In the genomic region with DNA sequence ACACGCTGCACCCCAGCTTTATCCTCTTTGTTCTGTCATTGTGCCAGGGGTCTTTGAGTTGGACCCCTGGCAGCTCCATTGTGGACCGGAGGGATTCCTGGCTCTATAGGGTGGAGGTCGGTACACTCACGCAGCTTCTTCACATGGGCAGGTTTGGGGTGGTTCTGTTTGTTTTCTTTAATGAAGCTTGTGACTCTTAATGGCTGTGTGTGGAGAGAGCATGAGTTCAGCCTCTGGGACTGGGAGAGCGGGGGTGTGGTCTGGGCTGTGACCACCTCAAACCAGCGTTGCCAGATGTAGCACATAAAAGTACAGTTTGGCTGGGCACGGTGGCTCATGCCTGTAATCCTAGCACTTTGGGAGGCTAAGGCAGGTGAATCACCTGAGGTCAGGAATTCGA, we compare ENCODE assay signal across 32 cellular contexts. TPM values are rescaled to one million over a fixed set of nuclear protein-coding genes. Genes with fewer than 3 reads are reported as not detected.
DNase-seq lines count a peak whose midpoint lies in the region; ATAC-seq and TF ChIP-seq lines count a peak whose summit lies in the region.
"Had no signal": no experiment of that assay in that cellular context is flagged by ENCODE, and none has a peak within 500 bp of the region (broad histone marks: within the 10 kb centered on the region; RNA-seq: fewer than 3 reads in every experiment).

No MANE protein-coding gene starts in this region.

- no peaks in the 10 kb centered on the region for H3K27me3 ChIP-seq in left ventricle myocardium inferior (ENCODE audit: low read depth)
- H3K27me3 ChIP-seq: body of pancreas, tibial nerve had no signal

- H3K9me3 Mint-ChIP-seq in stimulated activated effector memory CD8-positive, alpha-beta T cell treated with anti-CD3 and anti-CD28 coated beads, Interleukin-12 subunit alpha, Interleukin-12 subunit beta, amount 100 ng/mL, for 72 hours: no peaks in the 10 kb centered on the region
- H3K9me3 Mint-ChIP-seq: activated CD4-positive, alpha-beta memory T cell treated with anti-CD3 and anti-CD28 coated beads, Interleukin-2, amount 10 ng/mL, durations not matched to agents 7 days and 5 days; activated naive CD8-positive, alpha-beta T cell treated with anti-CD3 and anti-CD28 coated beads, Interleukin-2, amount 10 ng/mL, durations not matched to agents 7 days and 5 days; effector memory CD8-positive, alpha-beta T cell had no signal

- intact Hi-C loops in left ventricle myocardium inferior (cut with micrococcal nuclease) (loop anchor here (5.0 kb wide), 1 partner anchor 88 kb away; no protein-coding TSS in a partner anchor), cardiac septum (cut with DNase I) (loop anchor here (5.0 kb wide), 2 partner anchors 93 to 108 kb away; partner anchors contain the start of gene CAVIN1)

- peak overlapping the region; percentile 79 for H3K27ac ChIP-seq in left ventricle myocardium inferior (replicated peaks)
- H3K27ac ChIP-seq: body of pancreas, GM23248, lower lobe of right lung had no signal

- TF ChIP-seq CTCF in left ventricle myocardium inferior (IDR thresholded peaks at IDR 0.05; ENCODE audit: borderline replicate concordance): no peak

- peaks cover 65% of the 10 kb centered on the region for H3K4me1 ChIP-seq in left ventricle myocardium inferior

- H3K9me3 ChIP-seq in left ventricle myocardium inferior (replicated peaks): no peaks in the 10 kb centered on the region
- H3K9me3 ChIP-seq: body of pancreas, lower lobe of right lung, tibial nerve had no signal

- DNase-seq in left ventricle myocardium inferior (no peak), cardiac septum (ENCODE audit: low spot score) (no peak), kidney tubule cell (ENCODE audit: low spot score) (peak; percentile 23), NCI-H748 treated with DMSO at 0.1 percent for 48 hours (lab: John Stamatoyannopoulos, UW) (no peak), HUDEP-2 (lab: John Stamatoyannopoulos, UW; ENCODE audit: unreplicated experiment in 76 of 76) (no peak), T-helper 1 cell (no peak), GM03348 (ENCODE audit: low spot score) (no peak)
- no peak for DNase-seq in stimulated activated effector memory CD8-positive, alpha-beta T cell treated with anti-CD3 and anti-CD28 coated beads, Interleukin-12 subunit alpha, Interleukin-12 subunit beta, amount 100 ng/mL, for 72 hours (ENCODE audit: low spot score in 2 of 2)
- DNase-seq: activated CD4-positive, alpha-beta memory T cell treated with anti-CD3 and anti-CD28 coated beads, Interleukin-2, amount 10 ng/mL, durations not matched to agents 7 days and 5 days; activated effector memory CD4-positive, alpha-beta T cell treated with anti-CD3 and anti-CD28 coated beads, Interleukin-2, amount 50 U/mL, for 16 hours; activated naive CD8-positive, alpha-beta T cell treated with anti-CD3 and anti-CD28 coated beads, Interleukin-2, amount 10 ng/mL, durations not matched to agents 7 days and 5 days; activated T-cell treated with anti-CD3 and anti-CD28 coated beads for 4 hours; body of pancreas; DMS53; effector memory CD8-positive, alpha-beta T cell; GDM1; GM23248; Karpas-422; lower lobe of right lung; MV-4-11; NCI-H1694; NCI-H510A treated with DMSO at 0.1 percent for 48 hours; occipital lobe; PC-3; retina; SIG-M5; stimulated activated CD4-positive, alpha-beta T cell treated with anti-CD3 and anti-CD28 coated beads, Interleukin-4, amount 100 ng/mL, for 1 hour; stimulated activated naive CD4-positive, alpha-beta T cell had no signal

- no peak overlapping the region for H3K4me3 ChIP-seq in left ventricle myocardium inferior
- H3K4me3 ChIP-seq: body of pancreas, coronary artery, GM23248, lower lobe of right lung, tibial nerve had no signal

- H3K4me3 Mint-ChIP-seq in stimulated activated effector memory CD8-positive, alpha-beta T cell treated with anti-CD3 and anti-CD28 coated beads, Interleukin-12 subunit alpha, Interleukin-12 subunit beta, amount 100 ng/mL, for 72 hours: no peak overlapping the region
- H3K4me3 Mint-ChIP-seq: activated CD4-positive, alpha-beta memory T cell treated with anti-CD3 and anti-CD28 coated beads, Interleukin-2, amount 10 ng/mL, durations not matched to agents 7 days and 5 days; activated naive CD8-positive, alpha-beta T cell treated with anti-CD3 and anti-CD28 coated beads, Interleukin-2, amount 10 ng/mL, durations not matched to agents 7 days and 5 days; effector memory CD8-positive, alpha-beta T cell had no signal

- H3K27ac Mint-ChIP-seq in stimulated activated effector memory CD8-positive, alpha-beta T cell treated with anti-CD3 and anti-CD28 coated beads, Interleukin-12 subunit alpha, Interleukin-12 subunit beta, amount 100 ng/mL, for 72 hours: peak overlapping the region; percentile 30
- H3K27ac Mint-ChIP-seq: activated CD4-positive, alpha-beta memory T cell treated with anti-CD3 and anti-CD28 coated beads, Interleukin-2, amount 10 ng/mL, durations not matched to agents 7 days and 5 days; activated naive CD8-positive, alpha-beta T cell treated with anti-CD3 and anti-CD28 coated beads, Interleukin-2, amount 10 ng/mL, durations not matched to agents 7 days and 5 days; effector memory CD8-positive, alpha-beta T cell had no signal

- peaks cover 36% of the 10 kb centered on the region for H3K36me3 ChIP-seq in left ventricle myocardium inferior

- H3K36me3 Mint-ChIP-seq in stimulated activated effector memory CD8-positive, alpha-beta T cell treated with anti-CD3 and anti-CD28 coated beads, Interleukin-12 subunit alpha, Interleukin-12 subunit beta, amount 100 ng/mL, for 72 hours: peaks cover 11% of the 10 kb centered on the region
- H3K36me3 Mint-ChIP-seq: activated naive CD8-positive, alpha-beta T cell treated with anti-CD3 and anti-CD28 coated beads, Interleukin-2, amount 10 ng/mL, durations not matched to agents 7 days and 5 days had no signal

- ATAC-seq in stimulated activated effector memory CD8-positive, alpha-beta T cell treated with anti-CD3 and anti-CD28 coated beads, Interleukin-12 subunit alpha, Interleukin-12 subunit beta, amount 100 ng/mL, for 72 hours: no peak
- ATAC-seq: activated CD4-positive, CD25-positive, alpha-beta regulatory T cell treated with anti-CD3 and anti-CD28 coated beads, Interleukin-2, amount 50 U/mL, for 24 hours; body of pancreas; effector memory CD8-positive, alpha-beta T cell; esophagus mucosa; lower lobe of right lung; PC-3 had no signal

- H3K4me1 Mint-ChIP-seq in stimulated activated effector memory CD8-positive, alpha-beta T cell treated with anti-CD3 and anti-CD28 coated beads, Interleukin-12 subunit alpha, Interleukin-12 subunit beta, amount 100 ng/mL, for 72 hours: peaks cover 13% of the 10 kb centered on the region

RNA-seq across cellular contexts. Expression of gene NAGLU, which starts 21.2 kb away (rescaled TPM):
- 7.7 TPM for total RNA-seq in left ventricle myocardium inferior
- total RNA-seq in cardiac septum: 12.1 TPM

RNA-seq across cellular contexts. Expression of gene HSD17B1, which starts 37.9 kb away (rescaled TPM):
- total RNA-seq in left ventricle myocardium inferior (0.99 TPM), cardiac septum (0.83 TPM)

RNA-seq across cellular contexts. Expression of gene COASY, which starts 47.1 kb away (rescaled TPM):
- total RNA-seq in left ventricle myocardium inferior: 48.8 TPM
- 33.4 TPM for total RNA-seq in cardiac septum

RNA-seq across cellular contexts. Expression of gene MLX, which starts 52.0 kb away (rescaled TPM):
- total RNA-seq in left ventricle myocardium inferior (79.7 TPM), cardiac septum (43.1 TPM)

RNA-seq across cellular contexts. Expression of gene ATP6V0A1, which starts 56.2 kb away (rescaled TPM):
- total RNA-seq in left ventricle myocardium inferior: 25.6 TPM
- 40.3 TPM for total RNA-seq in cardiac septum
